Comparison of ENCODE assay signal across 1 cellular context in the genomic region with DNA sequence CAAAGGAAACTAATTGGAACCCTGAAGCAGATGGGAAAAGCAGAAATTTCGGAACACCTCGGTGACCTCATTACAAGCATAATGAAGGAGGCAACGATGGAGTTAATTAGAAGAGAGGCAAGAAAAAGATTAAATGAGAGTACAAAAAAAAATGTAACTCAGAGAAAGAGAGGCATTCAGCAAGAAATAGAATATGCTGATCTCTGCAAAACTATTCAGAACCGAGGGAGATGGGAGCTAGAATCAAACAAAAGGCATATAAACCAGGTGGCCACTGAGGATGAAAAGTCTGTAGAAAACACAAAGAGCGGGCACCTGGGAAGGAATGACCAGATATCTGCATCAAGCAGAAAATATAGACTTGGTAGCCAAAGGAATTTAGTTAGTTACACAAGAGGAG.
TF ChIP-seq lines count a peak whose summit lies in the region.

No MANE protein-coding gene starts in this region.

TF ChIP-seq in HepG2, 621 proteins besides CTCF, POLR2A, EP300 and RAD21 (continued from another document):
- TF ChIP-seq, protein P1, sequence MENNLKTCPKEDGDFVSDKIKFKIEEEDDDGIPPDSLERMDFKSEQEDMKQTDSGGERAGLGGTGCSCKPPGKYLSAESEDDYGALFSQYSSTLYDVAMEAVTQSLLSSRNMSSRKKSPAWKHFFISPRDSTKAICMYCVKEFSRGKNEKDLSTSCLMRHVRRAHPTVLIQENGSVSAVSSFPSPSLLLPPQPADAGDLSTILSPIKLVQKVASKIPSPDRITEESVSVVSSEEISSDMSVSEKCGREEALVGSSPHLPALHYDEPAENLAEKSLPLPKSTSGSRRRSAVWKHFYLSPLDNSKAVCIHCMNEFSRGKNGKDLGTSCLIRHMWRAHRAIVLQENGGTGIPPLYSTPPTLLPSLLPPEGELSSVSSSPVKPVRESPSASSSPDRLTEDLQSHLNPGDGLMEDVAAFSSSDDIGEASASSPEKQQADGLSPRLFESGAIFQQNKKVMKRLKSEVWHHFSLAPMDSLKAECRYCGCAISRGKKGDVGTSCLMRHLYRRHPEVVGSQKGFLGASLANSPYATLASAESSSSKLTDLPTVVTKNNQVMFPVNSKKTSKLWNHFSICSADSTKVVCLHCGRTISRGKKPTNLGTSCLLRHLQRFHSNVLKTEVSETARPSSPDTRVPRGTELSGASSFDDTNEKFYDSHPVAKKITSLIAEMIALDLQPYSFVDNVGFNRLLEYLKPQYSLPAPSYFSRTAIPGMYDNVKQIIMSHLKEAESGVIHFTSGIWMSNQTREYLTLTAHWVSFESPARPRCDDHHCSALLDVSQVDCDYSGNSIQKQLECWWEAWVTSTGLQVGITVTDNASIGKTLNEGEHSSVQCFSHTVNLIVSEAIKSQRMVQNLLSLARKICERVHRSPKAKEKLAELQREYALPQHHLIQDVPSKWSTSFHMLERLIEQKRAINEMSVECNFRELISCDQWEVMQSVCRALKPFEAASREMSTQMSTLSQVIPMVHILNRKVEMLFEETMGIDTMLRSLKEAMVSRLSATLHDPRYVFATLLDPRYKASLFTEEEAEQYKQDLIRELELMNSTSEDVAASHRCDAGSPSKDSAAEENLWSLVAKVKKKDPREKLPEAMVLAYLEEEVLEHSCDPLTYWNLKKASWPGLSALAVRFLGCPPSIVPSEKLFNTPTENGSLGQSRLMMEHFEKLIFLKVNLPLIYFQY (CRISPR knock-in tag; IDR thresholded peaks at IDR 0.05; ENCODE audit: borderline replicate concordance): no peak
- TF ChIP-seq ZNF556 (CRISPR knock-in tag; IDR thresholded peaks at IDR 0.05; ENCODE audit: borderline replicate concordance): no peak
- TF ChIP-seq, protein P2, sequence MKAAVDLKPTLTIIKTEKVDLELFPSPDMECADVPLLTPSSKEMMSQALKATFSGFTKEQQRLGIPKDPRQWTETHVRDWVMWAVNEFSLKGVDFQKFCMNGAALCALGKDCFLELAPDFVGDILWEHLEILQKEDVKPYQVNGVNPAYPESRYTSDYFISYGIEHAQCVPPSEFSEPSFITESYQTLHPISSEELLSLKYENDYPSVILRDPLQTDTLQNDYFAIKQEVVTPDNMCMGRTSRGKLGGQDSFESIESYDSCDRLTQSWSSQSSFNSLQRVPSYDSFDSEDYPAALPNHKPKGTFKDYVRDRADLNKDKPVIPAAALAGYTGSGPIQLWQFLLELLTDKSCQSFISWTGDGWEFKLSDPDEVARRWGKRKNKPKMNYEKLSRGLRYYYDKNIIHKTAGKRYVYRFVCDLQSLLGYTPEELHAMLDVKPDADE (CRISPR knock-in tag; IDR thresholded peaks at IDR 0.05): no peak
- no peak for TF ChIP-seq ZNF343 (CRISPR knock-in tag; IDR thresholded peaks at IDR 0.05)
- no peak for TF ChIP-seq HHEX (CRISPR knock-in tag; IDR thresholded peaks at IDR 0.05)
- TF ChIP-seq PITX1 (CRISPR knock-in tag; IDR thresholded peaks at IDR 0.05): no peak
- TF ChIP-seq ZNF558 (CRISPR knock-in tag; IDR thresholded peaks at IDR 0.05; ENCODE audit: borderline replicate concordance): no peak
- no peak for TF ChIP-seq GATAD1 (CRISPR knock-in tag; IDR thresholded peaks at IDR 0.05)
- no peak for TF ChIP-seq MXI1 (IDR thresholded peaks at IDR 0.05; ENCODE audit: borderline replicate concordance, low read depth, low read length)
- peak; percentile 60 to 76 for TF ChIP-seq MAFK (conservative IDR thresholded peaks at IDR 0.05 in 1 of 2, IDR thresholded peaks at IDR 0.05 in 1 of 2; ENCODE audit: low read length in 2 of 2)
- peak; percentile 60 for TF ChIP-seq MAFF (IDR thresholded peaks at IDR 0.05; ENCODE audit: low read depth, low read length)
- TF ChIP-seq ZNF772 (CRISPR knock-in tag; IDR thresholded peaks at IDR 0.05): no peak
- no peak for TF ChIP-seq ESRRA (CRISPR knock-in tag; IDR thresholded peaks at IDR 0.05; ENCODE audit: low read depth)
- TF ChIP-seq, protein P3, sequence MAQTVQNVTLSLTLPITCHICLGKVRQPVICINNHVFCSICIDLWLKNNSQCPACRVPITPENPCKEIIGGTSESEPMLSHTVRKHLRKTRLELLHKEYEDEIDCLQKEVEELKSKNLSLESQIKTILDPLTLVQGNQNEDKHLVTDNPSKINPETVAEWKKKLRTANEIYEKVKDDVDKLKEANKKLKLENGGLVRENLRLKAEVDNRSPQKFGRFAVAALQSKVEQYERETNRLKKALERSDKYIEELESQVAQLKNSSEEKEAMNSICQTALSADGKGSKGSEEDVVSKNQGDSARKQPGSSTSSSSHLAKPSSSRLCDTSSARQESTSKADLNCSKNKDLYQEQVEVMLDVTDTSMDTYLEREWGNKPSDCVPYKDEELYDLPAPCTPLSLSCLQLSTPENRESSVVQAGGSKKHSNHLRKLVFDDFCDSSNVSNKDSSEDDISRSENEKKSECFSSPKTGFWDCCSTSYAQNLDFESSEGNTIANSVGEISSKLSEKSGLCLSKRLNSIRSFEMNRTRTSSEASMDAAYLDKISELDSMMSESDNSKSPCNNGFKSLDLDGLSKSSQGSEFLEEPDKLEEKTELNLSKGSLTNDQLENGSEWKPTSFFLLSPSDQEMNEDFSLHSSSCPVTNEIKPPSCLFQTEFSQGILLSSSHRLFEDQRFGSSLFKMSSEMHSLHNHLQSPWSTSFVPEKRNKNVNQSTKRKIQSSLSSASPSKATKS (CRISPR knock-in tag; IDR thresholded peaks at IDR 0.05): no peak
